Comparison of ENCODE assay signal across 8 cellular contexts in the genomic region with DNA sequence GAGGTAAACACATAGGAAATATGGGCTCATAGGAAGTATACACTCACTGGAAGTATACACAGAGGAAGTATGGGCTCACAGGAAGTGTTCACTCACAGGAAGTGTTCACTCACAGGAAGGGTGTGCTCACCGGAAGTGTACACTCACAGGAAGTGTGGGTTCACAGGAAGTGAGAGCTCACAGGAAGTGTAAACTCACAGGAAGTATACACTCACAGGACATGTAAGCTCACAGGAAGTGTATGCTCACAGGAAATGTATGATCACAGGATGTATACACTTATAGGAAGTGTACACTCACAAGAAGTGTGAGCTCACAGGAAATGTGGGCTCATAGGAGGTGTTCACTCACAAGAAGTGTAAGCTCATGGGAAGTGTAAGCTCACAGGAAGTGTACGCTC.
DNase-seq lines count a peak whose midpoint lies in the region; ATAC-seq, FAIRE-seq and TF ChIP-seq lines count a peak whose summit lies in the region.
"Not testable (repeated sequence)": the region's sequence is repeated elsewhere in the genome, so short reads cannot be mapped to it uniquely, and the experiment has no call there.

No MANE protein-coding gene starts in this region.

- H3K4me1 ChIP-seq in CD4-positive, alpha-beta memory T cell (ENCODE audit: insufficient read depth, low read length); K562 (replicated peaks in 1 of 2; ENCODE audit: control insufficient read depth in 2 of 2, insufficient read depth in 2 of 2, low read length in 2 of 2); neutrophil (ENCODE audit: control insufficient read depth in 1 of 2, insufficient read depth in 1 of 2, low read depth in 1 of 2, low read length in 1 of 2): not testable (repeated sequence)

- peak overlapping the region in 1 of 8 donors; percentile 17 for H3K4me3 Mint-ChIP-seq in CD4-positive, alpha-beta memory T cell
- not testable (repeated sequence) for H3K4me3 Mint-ChIP-seq in T-helper 17 cell; activated CD8-positive, alpha-beta T cell treated with anti-CD3 and anti-CD28 coated beads, Interleukin-2, amount 10 ng/mL, durations not matched to agents 7 days and 5 days

- peaks cover 5 to 35% (median 13%) of the 10 kb centered on the region in 4 donors for H3K4me1 Mint-ChIP-seq in CD4-positive, alpha-beta memory T cell
- not testable (repeated sequence) for H3K4me1 Mint-ChIP-seq in T-helper 17 cell
- H3K4me1 Mint-ChIP-seq in activated CD8-positive, alpha-beta T cell treated with anti-CD3 and anti-CD28 coated beads, Interleukin-2, amount 10 ng/mL, durations not matched to agents 7 days and 5 days (ENCODE audit: low read depth), result peaks cover 25% of the 10 kb centered on the region

- intact Hi-C loops in CD4-positive, alpha-beta memory T cell (cut with micrococcal nuclease); K562 (cut with micrococcal nuclease): not testable (repeated sequence)

- H4K20me1 ChIP-seq in K562 (replicated peaks; ENCODE audit: control insufficient read depth, insufficient read depth, low read length), result not testable (repeated sequence)

- H3K4me2 ChIP-seq in K562 (ENCODE audit: insufficient read depth, low read length), result not testable (repeated sequence)

- not testable (repeated sequence) for TF ChIP-seq EP300 in K562 (IDR thresholded peaks at IDR 0.05; ENCODE audit: low read length)

- not testable (repeated sequence) for H3K36me3 ChIP-seq in CD4-positive, alpha-beta memory T cell (ENCODE audit: insufficient read depth, low read length); K562 (ENCODE audit: control insufficient read depth, insufficient read depth, low read length); neutrophil

- in situ Hi-C loops in K562 (cut with MboI), result not testable (repeated sequence)

- H3K27ac Mint-ChIP-seq in CD4-positive, alpha-beta memory T cell, result peak overlapping the region in 6 of 7 donors; percentile 56 to 87 (median 74)
- not testable (repeated sequence) for H3K27ac Mint-ChIP-seq in T-helper 17 cell
- peak overlapping the region; percentile 95 for H3K27ac Mint-ChIP-seq in activated CD8-positive, alpha-beta T cell treated with anti-CD3 and anti-CD28 coated beads, Interleukin-2, amount 10 ng/mL, durations not matched to agents 7 days and 5 days

- H3K9me3 Mint-ChIP-seq in CD4-positive, alpha-beta memory T cell, result peaks cover 5 to 29% (median 20%) of the 10 kb centered on the region in 8 donors
- not testable (repeated sequence) for H3K9me3 Mint-ChIP-seq in activated CD8-positive, alpha-beta T cell treated with anti-CD3 and anti-CD28 coated beads, Interleukin-2, amount 10 ng/mL, durations not matched to agents 7 days and 5 days (ENCODE audit: insufficient read depth)

- H3K36me3 Mint-ChIP-seq in CD4-positive, alpha-beta memory T cell; T-helper 17 cell (ENCODE audit: low read depth): not testable (repeated sequence)
- peaks cover 19% of the 10 kb centered on the region for H3K36me3 Mint-ChIP-seq in activated CD8-positive, alpha-beta T cell treated with anti-CD3 and anti-CD28 coated beads, Interleukin-2, amount 10 ng/mL, durations not matched to agents 7 days and 5 days (ENCODE audit: low read depth)

- CTCF ChIA-PET in CD4-positive, alpha-beta memory T cell (lab: Charles Lee; ENCODE audit: partially characterized antibody); activated CD8-positive, alpha-beta T cell treated with anti-CD3 and anti-CD28 coated beads, Interleukin-2, amount 10 ng/mL, durations not matched to agents 7 days and 5 days (lab: Charles Lee); K562 (lab: Yijun Ruan, JAX; ENCODE audit: low intra/inter-chr PET ratio): not testable (repeated sequence)

- not testable (repeated sequence) for H3K27me3 ChIP-seq in CD4-positive, alpha-beta memory T cell (ENCODE audit: insufficient read depth, low read length); K562 (ENCODE audit: control insufficient read depth in 2 of 2, insufficient read depth in 2 of 2, low read length in 2 of 2); neutrophil

- not testable (repeated sequence) for TF ChIP-seq POLR2A in K562 (conservative IDR thresholded peaks at IDR 0.05)

- not testable (repeated sequence) for H3K4me3 ChIP-seq in CD4-positive, alpha-beta memory T cell (ENCODE audit: low read length in 2 of 2); LNCaP clone FGC (ENCODE audit: low read depth, low read length); K562; neutrophil (ENCODE audit: low read depth in 1 of 2, low read length in 1 of 2)

- ATAC-seq in T-helper 17 cell, result peak; percentile 51
- peak; percentile 52 for ATAC-seq in activated CD8-positive, alpha-beta T cell treated with anti-CD3 and anti-CD28 coated beads, Interleukin-2, amount 10 ng/mL, durations not matched to agents 7 days and 5 days
- not testable (repeated sequence) for ATAC-seq in K562

- TF ChIP-seq RAD21 in K562 (CRISPR knock-in tag; conservative IDR thresholded peaks at IDR 0.05 in 1 of 2, IDR thresholded peaks at IDR 0.05 in 1 of 2), result not testable (repeated sequence)

- H3K9me1 ChIP-seq in K562 (ENCODE audit: control insufficient read depth, insufficient read depth, low read length), result not testable (repeated sequence)

- H3K79me2 ChIP-seq in K562 (ENCODE audit: control insufficient read depth, insufficient read depth, low read length), result not testable (repeated sequence)

- not testable (repeated sequence) for H3K27ac ChIP-seq in CD4-positive, alpha-beta memory T cell (ENCODE audit: low read depth, low read length); K562 (ENCODE audit: extremely low read depth, low read depth, low read length)
- peak overlapping the region; percentile 60 for H3K27ac ChIP-seq in neutrophil

- peaks cover 0 to 14% of the 10 kb centered on the region in 2 donors for H3K9me3 ChIP-seq in CD4-positive, alpha-beta memory T cell (ENCODE audit: control insufficient read depth in 1 of 2, low read length in 2 of 2)
- not testable (repeated sequence) for H3K9me3 ChIP-seq in T-helper 17 cell (ENCODE audit: control insufficient read depth, low read length, poor library complexity, severe bottlenecking); K562 (replicated peaks; ENCODE audit: control insufficient read depth, insufficient read depth, low read depth, low read length); neutrophil

- FAIRE-seq in K562 (lab: Jason Lieb, UNC), result not testable (repeated sequence)

- TF ChIP-seq CTCF in LNCaP clone FGC (IDR thresholded peaks at IDR 0.05; ENCODE audit: control insufficient read depth, extremely low read depth, insufficient read depth); K562 (IDR thresholded peaks at IDR 0.05 in 2 of 3, conservative IDR thresholded peaks at IDR 0.05 in 1 of 3; ENCODE audit: insufficient read depth in 2 of 3, low read depth in 1 of 3, low read length in 3 of 3); neutrophil (IDR thresholded peaks at IDR 0.05): not testable (repeated sequence)

- 10% methylated on average over 2 of the region's 2 CpGs for WGBS in K562 (ENCODE audit: insufficient coverage, low coverage, missing lambda C conversion rate)

- H3K27me3 Mint-ChIP-seq in CD4-positive, alpha-beta memory T cell; T-helper 17 cell; activated CD8-positive, alpha-beta T cell treated with anti-CD3 and anti-CD28 coated beads, Interleukin-2, amount 10 ng/mL, durations not matched to agents 7 days and 5 days (ENCODE audit: low read depth): not testable (repeated sequence)

- POLR2A ChIA-PET in CD4-positive, alpha-beta memory T cell (lab: Charles Lee; ENCODE audit: partially characterized antibody); activated CD8-positive, alpha-beta T cell treated with anti-CD3 and anti-CD28 coated beads, Interleukin-2, amount 10 ng/mL, durations not matched to agents 7 days and 5 days (lab: Charles Lee); K562 (lab: Yijun Ruan, JAX): not testable (repeated sequence)

- DNase-seq in CD4-positive, alpha-beta memory T cell, result peak; percentile 18 to 49 (median 33)
- peak; percentile 2 for DNase-seq in LNCaP clone FGC (ENCODE audit: low read depth)
- DNase-seq in T-helper 17 cell; K562 (ENCODE audit: extremely low read depth in 1 of 4, low spot score in 3 of 4): not testable (repeated sequence)
- DNase-seq in activated CD8-positive, alpha-beta T cell treated with anti-CD3 and anti-CD28 coated beads, Interleukin-2, amount 10 ng/mL, durations not matched to agents 7 days and 5 days, result peak; percentile 49
- DNase-seq in activated naive CD4-positive, alpha-beta T cell treated with Interleukin-2 at 50 U/mL for 16 hours, result peak; percentile 22
- DNase-seq in stimulated activated naive CD4-positive, alpha-beta T cell (lab: John Stamatoyannopoulos, UW), result peak in 4 of 6 experiments; percentile 25 to 60 (median 36)

- not testable (repeated sequence) for H3K9ac ChIP-seq in K562 (ENCODE audit: insufficient read depth in 1 of 2, low read depth in 2 of 2, low read length in 2 of 2)

- not testable (repeated sequence) for BruUV-seq in K562 (replicated peaks; lab: Mats Ljungman, UMichigan)

- not testable (repeated sequence) for H2AFZ ChIP-seq in K562 (ENCODE audit: low read depth, low read length)
